Comparison of ENCODE assay signal across 1 cellular context in the genomic region with DNA sequence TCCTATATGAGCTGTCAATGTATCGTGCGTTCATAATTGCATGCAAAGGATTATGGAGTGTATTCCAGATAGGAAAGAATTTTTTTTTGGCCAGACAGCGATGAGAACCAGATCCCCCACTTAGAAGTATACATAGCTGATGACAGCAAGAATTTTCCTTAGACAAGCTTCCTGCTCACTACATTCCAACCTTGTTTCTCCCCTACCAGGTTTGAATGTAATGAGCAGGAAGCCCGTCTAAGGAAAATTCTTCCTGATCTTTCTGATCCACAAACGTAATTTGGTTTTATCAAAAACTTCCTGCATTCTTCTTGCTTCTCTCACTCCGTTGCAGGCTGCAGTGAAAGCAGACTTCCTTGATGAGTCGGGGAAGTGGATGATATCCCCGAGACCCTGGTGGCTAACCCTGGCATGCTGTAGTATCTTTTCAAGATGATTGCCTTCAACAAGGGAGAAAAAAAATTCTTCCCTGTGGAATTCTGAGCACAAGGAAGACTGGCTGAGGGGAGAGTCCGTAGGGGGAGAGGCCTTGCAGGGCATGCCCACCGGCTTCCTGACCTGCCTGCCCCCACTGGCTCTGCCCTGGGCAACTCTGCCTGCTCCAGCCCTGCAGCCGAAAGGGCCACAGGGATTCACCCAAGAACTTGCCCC.
TF ChIP-seq lines count a peak whose summit lies in the region.

No MANE protein-coding gene starts in this region.

TF ChIP-seq in GM23338, 12 proteins besides CTCF, POLR2A, EP300 and RAD21 (continued from another document):
- TF ChIP-seq, protein P1, sequence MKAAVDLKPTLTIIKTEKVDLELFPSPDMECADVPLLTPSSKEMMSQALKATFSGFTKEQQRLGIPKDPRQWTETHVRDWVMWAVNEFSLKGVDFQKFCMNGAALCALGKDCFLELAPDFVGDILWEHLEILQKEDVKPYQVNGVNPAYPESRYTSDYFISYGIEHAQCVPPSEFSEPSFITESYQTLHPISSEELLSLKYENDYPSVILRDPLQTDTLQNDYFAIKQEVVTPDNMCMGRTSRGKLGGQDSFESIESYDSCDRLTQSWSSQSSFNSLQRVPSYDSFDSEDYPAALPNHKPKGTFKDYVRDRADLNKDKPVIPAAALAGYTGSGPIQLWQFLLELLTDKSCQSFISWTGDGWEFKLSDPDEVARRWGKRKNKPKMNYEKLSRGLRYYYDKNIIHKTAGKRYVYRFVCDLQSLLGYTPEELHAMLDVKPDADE (IDR thresholded peaks at IDR 0.05): no peak
- TF ChIP-seq CREB1 (CRISPR knock-in tag; IDR thresholded peaks at IDR 0.05; ENCODE audit: low read depth): no peak
- TF ChIP-seq, protein P2, sequence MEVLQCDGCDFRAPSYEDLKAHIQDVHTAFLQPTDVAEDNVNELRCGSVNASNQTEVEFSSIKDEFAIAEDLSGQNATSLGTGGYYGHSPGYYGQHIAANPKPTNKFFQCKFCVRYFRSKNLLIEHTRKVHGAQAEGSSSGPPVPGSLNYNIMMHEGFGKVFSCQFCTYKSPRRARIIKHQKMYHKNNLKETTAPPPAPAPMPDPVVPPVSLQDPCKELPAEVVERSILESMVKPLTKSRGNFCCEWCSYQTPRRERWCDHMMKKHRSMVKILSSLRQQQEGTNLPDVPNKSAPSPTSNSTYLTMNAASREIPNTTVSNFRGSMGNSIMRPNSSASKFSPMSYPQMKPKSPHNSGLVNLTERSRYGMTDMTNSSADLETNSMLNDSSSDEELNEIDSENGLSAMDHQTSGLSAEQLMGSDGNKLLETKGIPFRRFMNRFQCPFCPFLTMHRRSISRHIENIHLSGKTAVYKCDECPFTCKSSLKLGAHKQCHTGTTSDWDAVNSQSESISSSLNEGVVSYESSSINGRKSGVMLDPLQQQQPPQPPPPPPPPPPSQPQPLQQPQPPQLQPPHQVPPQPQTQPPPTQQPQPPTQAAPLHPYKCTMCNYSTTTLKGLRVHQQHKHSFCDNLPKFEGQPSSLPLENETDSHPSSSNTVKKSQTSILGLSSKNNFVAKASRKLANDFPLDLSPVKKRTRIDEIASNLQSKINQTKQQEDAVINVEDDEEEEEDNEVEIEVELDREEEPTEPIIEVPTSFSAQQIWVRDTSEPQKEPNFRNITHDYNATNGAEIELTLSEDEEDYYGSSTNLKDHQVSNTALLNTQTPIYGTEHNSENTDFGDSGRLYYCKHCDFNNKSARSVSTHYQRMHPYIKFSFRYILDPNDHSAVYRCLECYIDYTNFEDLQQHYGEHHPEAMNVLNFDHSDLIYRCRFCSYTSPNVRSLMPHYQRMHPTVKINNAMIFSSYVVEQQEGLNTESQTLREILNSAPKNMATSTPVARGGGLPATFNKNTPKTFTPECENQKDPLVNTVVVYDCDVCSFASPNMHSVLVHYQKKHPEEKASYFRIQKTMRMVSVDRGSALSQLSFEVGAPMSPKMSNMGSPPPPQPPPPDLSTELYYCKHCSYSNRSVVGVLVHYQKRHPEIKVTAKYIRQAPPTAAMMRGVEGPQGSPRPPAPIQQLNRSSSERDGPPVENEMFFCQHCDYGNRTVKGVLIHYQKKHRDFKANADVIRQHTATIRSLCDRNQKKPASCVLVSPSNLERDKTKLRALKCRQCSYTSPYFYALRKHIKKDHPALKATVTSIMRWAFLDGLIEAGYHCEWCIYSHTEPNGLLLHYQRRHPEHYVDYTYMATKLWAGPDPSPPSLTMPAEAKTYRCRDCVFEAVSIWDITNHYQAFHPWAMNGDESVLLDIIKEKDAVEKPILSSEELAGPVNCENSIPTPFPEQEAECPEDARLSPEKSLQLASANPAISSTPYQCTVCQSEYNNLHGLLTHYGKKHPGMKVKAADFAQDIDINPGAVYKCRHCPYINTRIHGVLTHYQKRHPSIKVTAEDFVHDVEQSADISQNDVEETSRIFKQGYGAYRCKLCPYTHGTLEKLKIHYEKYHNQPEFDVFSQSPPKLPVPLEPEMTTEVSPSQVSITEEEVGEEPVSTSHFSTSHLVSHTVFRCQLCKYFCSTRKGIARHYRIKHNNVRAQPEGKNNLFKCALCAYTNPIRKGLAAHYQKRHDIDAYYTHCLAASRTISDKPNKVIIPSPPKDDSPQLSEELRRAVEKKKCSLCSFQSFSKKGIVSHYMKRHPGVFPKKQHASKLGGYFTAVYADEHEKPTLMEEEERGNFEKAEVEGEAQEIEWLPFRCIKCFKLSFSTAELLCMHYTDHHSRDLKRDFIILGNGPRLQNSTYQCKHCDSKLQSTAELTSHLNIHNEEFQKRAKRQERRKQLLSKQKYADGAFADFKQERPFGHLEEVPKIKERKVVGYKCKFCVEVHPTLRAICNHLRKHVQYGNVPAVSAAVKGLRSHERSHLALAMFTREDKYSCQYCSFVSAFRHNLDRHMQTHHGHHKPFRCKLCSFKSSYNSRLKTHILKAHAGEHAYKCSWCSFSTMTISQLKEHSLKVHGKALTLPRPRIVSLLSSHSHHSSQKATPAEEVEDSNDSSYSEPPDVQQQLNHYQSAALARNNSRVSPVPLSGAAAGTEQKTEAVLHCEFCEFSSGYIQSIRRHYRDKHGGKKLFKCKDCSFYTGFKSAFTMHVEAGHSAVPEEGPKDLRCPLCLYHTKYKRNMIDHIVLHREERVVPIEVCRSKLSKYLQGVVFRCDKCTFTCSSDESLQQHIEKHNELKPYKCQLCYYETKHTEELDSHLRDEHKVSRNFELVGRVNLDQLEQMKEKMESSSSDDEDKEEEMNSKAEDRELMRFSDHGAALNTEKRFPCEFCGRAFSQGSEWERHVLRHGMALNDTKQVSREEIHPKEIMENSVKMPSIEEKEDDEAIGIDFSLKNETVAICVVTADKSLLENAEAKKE (CRISPR knock-in tag; IDR thresholded peaks at IDR 0.05): no peak
